22 cellular contexts compared by ENCODE assay signal in the genomic region with DNA sequence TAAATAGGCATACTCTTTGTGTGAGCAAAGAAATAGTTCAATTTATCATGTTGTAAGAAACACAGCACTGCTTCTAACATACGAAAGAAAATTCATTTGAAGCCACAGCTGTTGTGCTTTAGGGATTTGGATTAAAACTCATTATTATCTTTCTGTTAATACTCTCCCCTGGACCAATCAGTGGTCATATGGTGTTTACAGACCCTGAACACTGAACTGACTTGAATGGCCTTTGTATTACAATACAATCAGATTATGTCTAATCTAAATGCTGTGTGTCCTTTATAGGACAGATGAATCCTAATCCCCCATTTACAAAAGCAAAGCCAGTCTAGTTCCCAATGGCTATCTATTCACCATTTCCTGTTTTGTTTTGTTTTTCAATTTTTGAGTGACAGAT.
"Had no signal": no experiment of that assay in that cellular context is flagged by ENCODE, and none has a peak within 500 bp of the region (broad histone marks: within the 10 kb centered on the region; RNA-seq: fewer than 3 reads in every experiment).

No MANE protein-coding gene starts in this region.

- H3K79me2 ChIP-seq: hepatocyte, parathyroid adenoma had no signal

- H3K4me3 ChIP-seq: colonic mucosa, gastroesophageal sphincter, heart left ventricle, hepatocyte, right lobe of liver, thoracic aorta, tibial nerve, upper lobe of left lung had no signal

- DNase-seq: colonic mucosa; effector CD8-positive, alpha-beta T cell; endodermal cell; foreskin fibroblast; heart left ventricle; kidney; right lobe of liver; small intestine; stimulated activated CD4-positive, alpha-beta T cell treated with anti-CD3 and anti-CD28 coated beads, Interleukin-15, amount 100 ng/mL, for 24 hours; stimulated activated CD4-positive, alpha-beta T cell treated with anti-CD3 and anti-CD28 coated beads, Interleukin-2, amount 100 ng/mL, for 48 hours; stimulated activated naive B cell treated with anti-CD40 and anti-IgM and Interleukin-4, amounts not matched to agents 10 μg/mL and 1 μg/mL and 100 μg/mL, for 72 hours; upper lobe of left lung had no signal

- H3K4me2 ChIP-seq: hepatocyte had no signal

- H3K27me3 ChIP-seq: colonic mucosa, gastroesophageal sphincter, hepatocyte, right lobe of liver, tibial nerve, upper lobe of left lung had no signal

- H3K9ac ChIP-seq: parathyroid adenoma had no signal

- ATAC-seq: esophagus mucosa; gastroesophageal sphincter; heart left ventricle; left lobe of liver; natural killer cell treated with Interleukin-12 subunit alpha and Interleukin-12 subunit beta and Interleukin-15 and Interleukin-18, amount 100 ng/mL, for 72 hours; right lobe of liver; stimulated activated naive B cell treated with anti-CD40 and anti-IgM and Interleukin-4, amounts not matched to agents 10 μg/mL and 1 μg/mL and 100 μg/mL, for 72 hours had no signal

- FAIRE-seq: small intestine, urothelium cell line had no signal

- H3K27ac ChIP-seq: colonic mucosa, epithelial cell of prostate, gastroesophageal sphincter, heart left ventricle, hepatocyte, parathyroid adenoma, right lobe of liver, thoracic aorta, tibial nerve, upper lobe of left lung had no signal

- H3K36me3 ChIP-seq: colonic mucosa, gastroesophageal sphincter, heart left ventricle, right lobe of liver, thoracic aorta, tibial nerve, upper lobe of left lung had no signal

- H3K4me1 ChIP-seq: colonic mucosa, heart left ventricle, parathyroid adenoma, right lobe of liver, tibial nerve, upper lobe of left lung had no signal
